ENCODE assay signal across 8 cellular contexts in the genomic region with DNA sequence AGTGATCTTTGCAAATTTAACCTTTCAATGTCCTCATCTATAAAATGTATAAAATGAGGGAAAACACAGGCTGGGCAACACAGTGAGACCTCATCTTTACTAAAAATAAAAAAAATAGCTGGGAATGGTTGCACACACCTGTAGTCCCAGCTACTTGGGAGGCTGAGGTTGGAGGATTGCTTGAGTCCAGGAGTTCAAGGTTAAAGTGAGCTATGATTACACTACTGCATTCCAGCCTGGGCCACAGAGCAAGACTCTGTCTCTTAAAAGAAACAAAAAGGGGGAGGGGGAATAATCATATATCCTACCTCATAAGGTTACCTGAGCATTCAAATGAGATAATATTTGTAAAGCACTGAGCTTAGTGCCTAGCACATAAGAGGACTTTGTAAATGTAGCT.
"Had no signal": no experiment of that assay in that cellular context is flagged by ENCODE, and none has a peak within 500 bp of the region (broad histone marks: within the 10 kb centered on the region; RNA-seq: fewer than 3 reads in every experiment).

No MANE protein-coding gene starts in this region.

- FAIRE-seq: G401.6, GM12878, GM12891, GM12892, GM18507, GM19239 had no signal

- DNase-seq: GDM1, GF-D8 had no signal

- H3K4me3 ChIP-seq: GM12878 had no signal

- ATAC-seq: GM12878 had no signal
